In the genomic region with DNA sequence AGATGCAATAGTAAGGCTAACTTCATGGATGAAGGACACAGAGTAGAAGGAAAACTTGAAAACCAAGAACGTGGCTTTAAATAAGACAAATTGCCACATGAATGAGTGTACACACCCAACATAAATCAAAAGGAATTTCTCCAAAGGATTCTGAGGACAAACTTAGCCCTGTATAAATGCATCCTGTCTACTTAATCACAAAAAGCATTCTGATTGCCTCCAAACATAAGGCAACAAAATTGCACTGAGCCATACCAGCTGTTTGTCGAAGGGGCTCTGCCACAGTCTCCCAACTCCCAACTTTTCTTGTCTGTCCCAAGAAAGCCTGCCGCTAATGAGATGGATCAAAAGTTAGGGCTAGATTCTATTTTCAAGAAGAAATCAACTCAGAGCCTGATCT, we compare ENCODE assay signal across 11 cellular contexts.
DNase-seq lines count a peak whose midpoint lies in the region; ATAC-seq, FAIRE-seq and TF ChIP-seq lines count a peak whose summit lies in the region.
"Had no signal": no experiment of that assay in that cellular context is flagged by ENCODE, and none has a peak within 500 bp of the region (broad histone marks: within the 10 kb centered on the region; RNA-seq: fewer than 3 reads in every experiment).

No MANE protein-coding gene starts in this region.

- TF ChIP-seq RAD21 in HCT116 (IDR thresholded peaks at IDR 0.05; ENCODE audit: low read depth): no peak

- H3K27ac ChIP-seq in HCT116 (ENCODE audit: low read depth, low read length): peak overlapping the region; percentile 86
- H3K27ac ChIP-seq in astrocyte (ENCODE audit: low read depth, low read length): peak overlapping the region; percentile 75
- no peak overlapping the region for H3K27ac ChIP-seq in right cardiac atrium (ENCODE audit: low read length)
- peak overlapping the region; percentile 38 to 73 (median 58) for H3K27ac ChIP-seq in sigmoid colon
- H3K27ac ChIP-seq: ovary had no signal

- TF ChIP-seq CTCF in HCT116 (IDR thresholded peaks at IDR 0.05 in 2 of 3, conservative IDR thresholded peaks at IDR 0.05 in 1 of 3; ENCODE audit: borderline replicate concordance in 1 of 3, insufficient read depth in 1 of 3, low read depth in 2 of 3, low read length in 2 of 3) (no peak), astrocyte (IDR thresholded peaks at IDR 0.05; ENCODE audit: insufficient read depth, low read depth, low read length) (no peak), sigmoid colon (IDR thresholded peaks at IDR 0.05) (no peak)

- intact Hi-C loops in HCT116 (cut with micrococcal nuclease) (no loop called here), right cardiac atrium (cut with DNase I) (no loop called here), sigmoid colon (cut with DNase I) (no loop called here)

- H3K27me3 ChIP-seq in HCT116 (ENCODE audit: insufficient read depth, low read length) (no peaks in the 10 kb centered on the region), astrocyte (ENCODE audit: insufficient read depth, low read length) (no peaks in the 10 kb centered on the region), right cardiac atrium (ENCODE audit: control insufficient read depth, insufficient read depth) (no peaks in the 10 kb centered on the region), sigmoid colon (no peaks in the 10 kb centered on the region)
- H3K27me3 ChIP-seq: adrenal gland, ovary had no signal

- H3K9me3 Mint-ChIP-seq in astrocyte (ENCODE audit: unreplicated experiment): no peaks in the 10 kb centered on the region
- H3K9me3 Mint-ChIP-seq: CD8-positive, alpha-beta memory T cell had no signal

- FAIRE-seq in astrocyte (lab: Jason Lieb, UNC): peak; percentile 47

- TF ChIP-seq POLR2A in HCT116 (IDR thresholded peaks at IDR 0.05; ENCODE audit: borderline replicate concordance, extremely low read depth, insufficient read depth, insufficient read length) (no peak), sigmoid colon (IDR thresholded peaks at IDR 0.05) (no peak)

- H3K4me2 ChIP-seq in HCT116 (ENCODE audit: low read length): peak overlapping the region; percentile 69
- peak overlapping the region; percentile 67 for H3K4me2 ChIP-seq in astrocyte (ENCODE audit: low read length)

- no peaks in the 10 kb centered on the region for H3K9me3 ChIP-seq in HCT116 (ENCODE audit: control insufficient read depth in 1 of 2, insufficient read depth in 1 of 2, low read depth in 1 of 2, low read length in 2 of 2)
- H3K9me3 ChIP-seq in astrocyte (ENCODE audit: insufficient read depth, low read depth, low read length): no peaks in the 10 kb centered on the region
- H3K9me3 ChIP-seq in right cardiac atrium (ENCODE audit: control insufficient read depth, low read length): no peaks in the 10 kb centered on the region
- no peaks in the 10 kb centered on the region for H3K9me3 ChIP-seq in sigmoid colon
- H3K9me3 ChIP-seq: adrenal gland, ovary had no signal

- H2AFZ ChIP-seq in HCT116 (ENCODE audit: low read depth, low read length, poor library complexity, severe bottlenecking) (no peak overlapping the region), astrocyte (ENCODE audit: low read depth, low read length) (no peak overlapping the region)

- peak overlapping the region; percentile 91 for H3K27ac Mint-ChIP-seq in astrocyte (ENCODE audit: unreplicated experiment)
- H3K27ac Mint-ChIP-seq: CD8-positive, alpha-beta memory T cell had no signal

- no peaks in the 10 kb centered on the region for H3K27me3 Mint-ChIP-seq in astrocyte (ENCODE audit: low read depth, unreplicated experiment)

- POLR2A ChIA-PET in HCT116 (lab: Charles Lee): no interaction called here

- no peak overlapping the region for H3K4me3 Mint-ChIP-seq in astrocyte (ENCODE audit: unreplicated experiment)
- H3K4me3 Mint-ChIP-seq: CD8-positive, alpha-beta memory T cell had no signal

- ATAC-seq in HCT116 (peak; percentile 57), right cardiac atrium (peak; percentile 17 to 23)

- RAD21 ChIA-PET in HCT116 (lab: Charles Lee; ENCODE audit: low non-redundant PET in 1 of 2, low total read pairs in 2 of 2, uncharacterized antibody in 2 of 2, unreplicated experiment in 2 of 2): no interaction called here

- peaks cover 54% of the 10 kb centered on the region for H3K4me1 Mint-ChIP-seq in astrocyte (ENCODE audit: low read depth, unreplicated experiment)
- H3K4me1 Mint-ChIP-seq: CD8-positive, alpha-beta memory T cell had no signal

- H3K36me3 ChIP-seq in HCT116 (ENCODE audit: control insufficient read depth in 1 of 2, insufficient read depth in 2 of 2, low read length in 2 of 2) (no peaks in the 10 kb centered on the region; a peak in 1 of 4 replicates), astrocyte (ENCODE audit: insufficient read depth, low read length) (no peaks in the 10 kb centered on the region), sigmoid colon (no peaks in the 10 kb centered on the region)
- H3K36me3 ChIP-seq: adrenal gland, ovary had no signal

- H3K4me3 ChIP-seq in HCT116 (replicated peaks in 1 of 2; ENCODE audit: low read depth in 1 of 2, low read length in 2 of 2) (peak overlapping the region in 1 of 2 experiments; percentile 38; a peak in 2 of 4 replicates), astrocyte (ENCODE audit: insufficient read depth, low read depth, low read length) (no peak overlapping the region), right cardiac atrium (ENCODE audit: low read length) (no peak overlapping the region), sigmoid colon (no peak overlapping the region)
- H3K4me3 ChIP-seq: adrenal gland, ovary had no signal

- H3K9ac ChIP-seq in HCT116 (ENCODE audit: low read length): peak overlapping the region; percentile 34
- peak overlapping the region; percentile 42 for H3K9ac ChIP-seq in astrocyte (ENCODE audit: low read length)

- no peaks in the 10 kb centered on the region for H3K9me2 ChIP-seq in HCT116 (ENCODE audit: insufficient read depth)

- WGBS in right cardiac atrium: 66% methylated on average over 3 of the region's 3 CpGs
- WGBS in sigmoid colon, 2 donors: 35 to 59% methylated on average over 3 of the region's 3 CpGs

- CTCF ChIA-PET in HCT116 (lab: Charles Lee): no interaction called here

- peaks cover 39 to 53% of the 10 kb centered on the region in 2 experiments for H3K4me1 ChIP-seq in HCT116 (ENCODE audit: control insufficient read depth in 1 of 2, insufficient read depth in 2 of 2, low read length in 2 of 2)
- H3K4me1 ChIP-seq in astrocyte (ENCODE audit: insufficient read depth, low read length): peaks cover 28% of the 10 kb centered on the region
- H3K4me1 ChIP-seq in right cardiac atrium (ENCODE audit: control insufficient read depth, insufficient read depth, low read length): peaks cover 3% of the 10 kb centered on the region
- peaks cover 0 to 61% (median 47%) of the 10 kb centered on the region in 4 donors for H3K4me1 ChIP-seq in sigmoid colon

- no peaks in the 10 kb centered on the region for H4K20me1 ChIP-seq in HCT116 (ENCODE audit: insufficient read depth)
- no peaks in the 10 kb centered on the region for H4K20me1 ChIP-seq in astrocyte (ENCODE audit: insufficient read depth, low read length)

- peak; percentile 19 for DNase-seq in HCT116 (ENCODE audit: low read depth, low spot score)
- DNase-seq in astrocyte (ENCODE audit: low read depth): peak; percentile 41
- no peak for DNase-seq in right cardiac atrium
- no peak for DNase-seq in sigmoid colon
- no peak for DNase-seq in NCI-H524 (lab: John Stamatoyannopoulos, UW)
- no peak for DNase-seq in T-helper 9 cell
- DNase-seq in NCI-H1930 (lab: John Stamatoyannopoulos, UW): no peak
- no peak for DNase-seq in NCI-H82 treated with DMSO at 0.1 percent for 48 hours (lab: John Stamatoyannopoulos, UW; ENCODE audit: unreplicated experiment)
- DNase-seq: adrenal gland; CD8-positive, alpha-beta memory T cell; ovary had no signal

- H3K36me3 Mint-ChIP-seq in astrocyte (ENCODE audit: low read depth, unreplicated experiment): peaks cover 9% of the 10 kb centered on the region
- H3K36me3 Mint-ChIP-seq: CD8-positive, alpha-beta memory T cell had no signal

- TF ChIP-seq EP300 in sigmoid colon (IDR thresholded peaks at IDR 0.05): no peak

- H3K79me2 ChIP-seq in HCT116 (ENCODE audit: insufficient read depth, low read length): peaks cover 58% of the 10 kb centered on the region
- peaks cover 28% of the 10 kb centered on the region for H3K79me2 ChIP-seq in astrocyte (ENCODE audit: insufficient read depth, low read length)

- BruUV-seq in HCT116 (replicated peaks; lab: Mats Ljungman, UMichigan): no TSS peak

TF ChIP-seq in HCT116, 20 proteins besides CTCF, POLR2A, EP300 and RAD21:
- TF ChIP-seq POLR2AphosphoS5 (IDR thresholded peaks at IDR 0.05; ENCODE audit: low read depth, low read length) (0 out of 2 replicates have a peak, but pooled peaks have one; percentile 1), REST (IDR thresholded peaks at IDR 0.05; ENCODE audit: low read depth) (no peak), ZNF274 (IDR thresholded peaks at IDR 0.05; ENCODE audit: low read depth, low read length) (no peak), ATF3 (IDR thresholded peaks at IDR 0.05) (no peak), SP1 (IDR thresholded peaks at IDR 0.05; ENCODE audit: low read depth) (no peak), SRF (IDR thresholded peaks at IDR 0.05; ENCODE audit: low read depth) (no peak)

Comparison
In these comparisons a context has a peak if more than half of its experiments do, and no peak if none do; other contexts are left out.
1. DNase-seq: peak in HCT116 (single experiment) and astrocyte (single experiment); none in right cardiac atrium (0 of 3), sigmoid colon (single experiment), NCI-H524 (0 of 2), T-helper 9 cell (single experiment), NCI-H1930 (0 of 2) and NCI-H82 treated with DMSO at 0.1 percent for 48 hours (single experiment).